Comparison of ENCODE assay signal across 23 cellular contexts in genomic region chr2:96931966-96932365, GRCh38. TPM values are rescaled to one million over a fixed set of nuclear protein-coding genes. Genes with fewer than 3 reads are reported as not detected.
DNase-seq lines count a peak whose midpoint lies in the region; ATAC-seq, FAIRE-seq and TF ChIP-seq lines count a peak whose summit lies in the region.
"Had no signal": no experiment of that assay in that cellular context is flagged by ENCODE, and none has a peak within 500 bp of the region (broad histone marks: within the 10 kb centered on the region; RNA-seq: fewer than 3 reads in every experiment).

No MANE protein-coding gene starts in this region.

- no peaks in the 10 kb centered on the region for H3K27me3 Mint-ChIP-seq in activated CD4-positive, alpha-beta memory T cell treated with anti-CD3 and anti-CD28 coated beads for 36 hours
- H3K27me3 Mint-ChIP-seq: CD4-positive, alpha-beta memory T cell had no signal

- H3K27ac Mint-ChIP-seq in activated CD4-positive, alpha-beta memory T cell treated with anti-CD3 and anti-CD28 coated beads for 36 hours, result no peak overlapping the region
- H3K27ac Mint-ChIP-seq: HFFc6 had no signal

- POLR2A ChIA-PET in K562 (lab: Yijun Ruan, JAX), result no interaction called here
- POLR2A ChIA-PET in activated CD4-positive, alpha-beta memory T cell treated with anti-CD3 and anti-CD28 coated beads for 36 hours (lab: Charles Lee), result no interaction called here

- TF ChIP-seq EP300 in K562 (IDR thresholded peaks at IDR 0.05; ENCODE audit: low read length), result no peak

- no peak overlapping the region for H2AK5ac ChIP-seq in mesenchymal stem cell (ENCODE audit: low read length, severe bottlenecking)

- H3K4ac ChIP-seq in mesenchymal stem cell (ENCODE audit: low read depth in 1 of 2, low read length in 2 of 2), result no peak overlapping the region

- H3K9me1 ChIP-seq in K562 (ENCODE audit: control insufficient read depth, insufficient read depth, low read length), result no peaks in the 10 kb centered on the region

- H3K4me1 Mint-ChIP-seq in activated CD4-positive, alpha-beta memory T cell treated with anti-CD3 and anti-CD28 coated beads for 36 hours (ENCODE audit: low read depth), result peaks cover 2% of the 10 kb centered on the region

- 79 to 85% methylated on average over 7 of the region's 7 CpGs for whole genome bisulfite sequencing in heart right ventricle, 2 donors
- WGBS in K562 (ENCODE audit: insufficient coverage, low coverage, missing lambda C conversion rate), result 36% methylated on average over 7 of the region's 7 CpGs
- 70% methylated on average over 5 of the region's 7 CpGs for WGBS in mesenchymal stem cell

- H4K91ac ChIP-seq in mesenchymal stem cell (ENCODE audit: low read length), result no peak overlapping the region

- TF ChIP-seq CTCF in heart right ventricle (IDR thresholded peaks at IDR 0.05) (no peak), K562 (IDR thresholded peaks at IDR 0.05 in 2 of 3, conservative IDR thresholded peaks at IDR 0.05 in 1 of 3; ENCODE audit: insufficient read depth in 2 of 3, low read depth in 1 of 3, low read length in 3 of 3) (no peak), mucosa of descending colon (IDR thresholded peaks at IDR 0.05) (no peak)

- no peaks in the 10 kb centered on the region for H3K36me3 Mint-ChIP-seq in activated CD4-positive, alpha-beta memory T cell treated with anti-CD3 and anti-CD28 coated beads for 36 hours
- H3K36me3 Mint-ChIP-seq: CD4-positive, alpha-beta memory T cell had no signal

- no peak overlapping the region for H3K4me3 ChIP-seq in heart right ventricle
- no peak overlapping the region for H3K4me3 ChIP-seq in K562
- H3K4me3 ChIP-seq in mucosa of descending colon, result no peak overlapping the region
- H3K4me3 ChIP-seq in mesenchymal stem cell (ENCODE audit: insufficient read depth in 1 of 2, low read depth in 1 of 2, low read length in 2 of 2), result no peak overlapping the region
- H3K4me3 ChIP-seq: SJCRH30 had no signal

- intact Hi-C loops in Right ventricle myocardium inferior (cut with DNase I) (no loop called here), heart right ventricle (cut with DNase I) (no loop called here), K562 (cut with micrococcal nuclease) (no loop called here), mucosa of descending colon (cut with DNase I, micrococcal nuclease) (no loop called here)
- intact Hi-C loops in activated CD4-positive, alpha-beta memory T cell treated with anti-CD3 and anti-CD28 coated beads for 36 hours (cut with micrococcal nuclease), result no loop called here

- H3K79me2 ChIP-seq in K562 (ENCODE audit: control insufficient read depth, insufficient read depth, low read length), result peaks cover 26% of the 10 kb centered on the region; the same call in 2 of the 3 replicates

- H3K27ac ChIP-seq in heart right ventricle, result no peak overlapping the region
- no peak overlapping the region for H3K27ac ChIP-seq in K562 (ENCODE audit: extremely low read depth, low read depth, low read length)
- H3K27ac ChIP-seq in temporal lobe (ENCODE audit: low read depth, low read length), result peak overlapping the region; percentile 38
- H3K27ac ChIP-seq in mesenchymal stem cell (ENCODE audit: low read length, poor library complexity, severe bottlenecking), result no peak overlapping the region
- H3K27ac ChIP-seq: SJCRH30 had no signal

- no peak overlapping the region for H3K18ac ChIP-seq in mesenchymal stem cell (ENCODE audit: low read depth in 1 of 2, low read length in 2 of 2)

- H3K23ac ChIP-seq in mesenchymal stem cell (ENCODE audit: low read length in 2 of 2), result no peak overlapping the region

- H3K9me3 ChIP-seq in heart right ventricle (no peaks in the 10 kb centered on the region), K562 (replicated peaks; ENCODE audit: control insufficient read depth, insufficient read depth, low read depth, low read length) (no peaks in the 10 kb centered on the region), mucosa of descending colon (no peaks in the 10 kb centered on the region), mesenchymal stem cell (ENCODE audit: control insufficient read depth, low read length) (no peaks in the 10 kb centered on the region)
- H3K9me3 ChIP-seq: BE2C, SJCRH30 had no signal

- no peak overlapping the region for H2BK15ac ChIP-seq in mesenchymal stem cell (ENCODE audit: low read depth, poor library complexity, severe bottlenecking)

- TF ChIP-seq RAD21 in K562 (CRISPR knock-in tag; conservative IDR thresholded peaks at IDR 0.05 in 1 of 2, IDR thresholded peaks at IDR 0.05 in 1 of 2), result no peak

- DNase-seq in Right ventricle myocardium inferior (ENCODE audit: missing footprints) (peak; percentile 26), heart right ventricle (no peak), K562 (ENCODE audit: extremely low read depth in 1 of 4, low spot score in 3 of 4) (no peak), mucosa of descending colon (peak in 2 of 3 donors; percentile 8 to 22), mesenchymal stem cell (no peak)
- DNase-seq in activated CD4-positive, alpha-beta memory T cell treated with anti-CD3 and anti-CD28 coated beads for 36 hours, result no peak
- DNase-seq: BE2C; CD4-positive, alpha-beta memory T cell; DMS153; HFFc6; NCI-H1092 treated with DMSO at 0.1 percent for 48 hours; NCI-H146; NCI-H2107; NCI-H226; NCI-H524; PC-3; RPMI8226; SJCRH30 had no signal

- CTCF ChIA-PET in K562 (lab: Yijun Ruan, JAX; ENCODE audit: low intra/inter-chr PET ratio), result no interaction called here
- CTCF ChIA-PET in activated CD4-positive, alpha-beta memory T cell treated with anti-CD3 and anti-CD28 coated beads for 36 hours (lab: Charles Lee), result interaction anchor here (2.1 kb wide), 1 partner anchor 19 kb away, joined by 7 read pairs; no protein-coding TSS in a partner anchor

- H3K27me3 ChIP-seq in heart right ventricle (no peaks in the 10 kb centered on the region), K562 (ENCODE audit: control insufficient read depth in 2 of 2, insufficient read depth in 2 of 2, low read length in 2 of 2) (no peaks in the 10 kb centered on the region), mesenchymal stem cell (ENCODE audit: control insufficient read depth in 1 of 2, insufficient read depth in 1 of 2, low read length in 2 of 2) (peaks cover 35 to 44% of the 10 kb centered on the region in 2 experiments)
- H3K27me3 ChIP-seq: BE2C had no signal

- H2BK120ac ChIP-seq in mesenchymal stem cell (ENCODE audit: low read depth, low read length), result no peak overlapping the region

- in situ Hi-C loops in K562 (cut with MboI), result no loop called here

- no peaks in the 10 kb centered on the region for H3K9me3 Mint-ChIP-seq in activated CD4-positive, alpha-beta memory T cell treated with anti-CD3 and anti-CD28 coated beads for 36 hours
- H3K9me3 Mint-ChIP-seq: CD4-positive, alpha-beta memory T cell; HFFc6 had no signal

- no peaks in the 10 kb centered on the region for H3K79me1 ChIP-seq in mesenchymal stem cell (replicated peaks; ENCODE audit: low read length, poor library complexity, severe bottlenecking)

- no peak overlapping the region for H3K4me3 Mint-ChIP-seq in activated CD4-positive, alpha-beta memory T cell treated with anti-CD3 and anti-CD28 coated beads for 36 hours
- H3K4me3 Mint-ChIP-seq: CD4-positive, alpha-beta memory T cell; HFFc6 had no signal

- no peak for TF ChIP-seq POLR2A in K562 (conservative IDR thresholded peaks at IDR 0.05)

- no peak overlapping the region for H3K14ac ChIP-seq in mesenchymal stem cell (ENCODE audit: low read length in 2 of 2)

- no peak overlapping the region for H2BK5ac ChIP-seq in mesenchymal stem cell (ENCODE audit: low read depth, low read length, poor library complexity, severe bottlenecking)

- H3K36me3 ChIP-seq in heart right ventricle (no peaks in the 10 kb centered on the region), K562 (ENCODE audit: control insufficient read depth, insufficient read depth, low read length) (no peaks in the 10 kb centered on the region), mucosa of descending colon (ENCODE audit: low read depth) (no peaks in the 10 kb centered on the region), mesenchymal stem cell (ENCODE audit: control insufficient read depth in 1 of 2, insufficient read depth in 2 of 2, low read depth in 1 of 2, low read length in 2 of 2) (no peaks in the 10 kb centered on the region)
- H3K36me3 ChIP-seq: BE2C, SJCRH30 had no signal

- peak overlapping the region; percentile 73; the same call in 1 of the 2 replicates for H3K4me2 ChIP-seq in K562 (ENCODE audit: insufficient read depth, low read length)
- no peak overlapping the region for H3K4me2 ChIP-seq in mesenchymal stem cell (ENCODE audit: low read length, poor library complexity, severe bottlenecking)

- no peaks in the 10 kb centered on the region for H4K20me1 ChIP-seq in K562 (replicated peaks; ENCODE audit: control insufficient read depth, insufficient read depth, low read length)

- BruUV-seq in K562 (replicated peaks; lab: Mats Ljungman, UMichigan), result no TSS peak

- H2AFZ ChIP-seq in K562 (ENCODE audit: low read depth, low read length), result no peak overlapping the region
- no peak overlapping the region for H2AFZ ChIP-seq in mesenchymal stem cell (ENCODE audit: low read depth, low read length)

- H3K4me1 ChIP-seq in heart right ventricle (peaks cover 5 to 19% (median 17%) of the 10 kb centered on the region in 9 donors), K562 (replicated peaks in 1 of 2; ENCODE audit: control insufficient read depth in 2 of 2, insufficient read depth in 2 of 2, low read length in 2 of 2) (peaks cover 44 to 49% of the 10 kb centered on the region in 2 experiments; a peak in 4 of 5 replicates), mucosa of descending colon (ENCODE audit: low read depth) (peaks cover 8% of the 10 kb centered on the region), mesenchymal stem cell (ENCODE audit: control insufficient read depth, insufficient read depth, low read depth, low read length) (no peaks in the 10 kb centered on the region)
- H3K4me1 ChIP-seq: BE2C had no signal

- H3K9ac ChIP-seq in K562 (ENCODE audit: insufficient read depth in 1 of 2, low read depth in 2 of 2, low read length in 2 of 2) (peak overlapping the region in 1 of 2 experiments; percentile 70; a peak in 2 of 4 replicates), mesenchymal stem cell (ENCODE audit: low read length) (no peak overlapping the region)

- no peak overlapping the region for H4K8ac ChIP-seq in mesenchymal stem cell (ENCODE audit: low read length)

- ATAC-seq in Right ventricle myocardium inferior (no peak), heart right ventricle (no peak), K562 (no peak), mucosa of descending colon (no peak), HG03095 (IDR thresholded peaks at IDR 0.05; ENCODE audit: unreplicated experiment) (no peak)
- ATAC-seq: PC-3 had no signal

- FAIRE-seq in K562 (lab: Jason Lieb, UNC), result no peak
- FAIRE-seq: GM12891, H54 had no signal

- no peak overlapping the region for H2BK12ac ChIP-seq in mesenchymal stem cell (ENCODE audit: low read length in 2 of 2)

RNA-seq across cellular contexts. Expression of gene FAM178B, which starts 54.4 kb away (rescaled TPM):
- not detected for total RNA-seq in Right ventricle myocardium inferior
- total RNA-seq in heart right ventricle, result 1 to 10 TPM in 2 of 10 donors, under 1 TPM in 7, not detected in 1; 0.30 to 1.3 (median 0.47) TPM
- polyA plus RNA-seq in heart right ventricle, result under 1 TPM; 0.30 to 0.80 TPM
- total RNA-seq in K562 (2011; cell fraction: chromatin; rRNA removed; ENCODE audit: low replicate concordance), result 43.9 and 142 TPM in 2 replicates
- total RNA-seq in K562 (2011; cell fraction: nucleolus; rRNA removed), result 242 and 249 TPM in 2 replicates
- 153 and 176 TPM in 2 replicates for total RNA-seq in K562 (2011; cell fraction: nucleoplasm; rRNA removed)
- 68.1 and 118 TPM in 2 replicates for total RNA-seq in K562 (2014; rRNA removed)
- total RNA-seq in K562 (2014; rRNA removed; fragmentation: Illumina TruSeq; extraction: Trizol), result 10.0 and 20.6 TPM in 2 replicates
- 79.9 and 82.6 TPM in 2 replicates for total RNA-seq in K562 (2015; rRNA removed; fragmentation: Illumina TruSeq; extraction: Trizol)
- total RNA-seq in K562 (2021), result 152 and 177 TPM in 2 replicates
- polyA plus RNA-seq in K562 (2011; rRNA removed), result 68.4 and 788 TPM in 2 replicates
- 415 and 947 TPM in 2 replicates for polyA plus RNA-seq in K562 (2011; cell fraction: cytosol; rRNA removed)
- polyA plus RNA-seq in K562 (2011; cell fraction: nucleus; rRNA removed), result 317 and 745 TPM in 2 replicates
- polyA plus RNA-seq in K562 (2012), result 495 and 1,020 TPM in 2 replicates
- 175 and 265 TPM in 2 replicates for polyA plus RNA-seq in K562 (2014; fragmentation: Illumina TruSeq; extraction: Trizol)
- 10 to 100 TPM; 19.0 to 41.5 TPM for polyA plus RNA-seq in K562 (2014; fragmentation: Nextera tagmentation; extraction: Ambion mirVana)
- 139 and 175 TPM in 2 replicates for polyA plus RNA-seq in K562 (2014; rRNA removed)
- 36.1 and 135 TPM in 2 replicates for polyA minus RNA-seq in K562 (2011; rRNA and poly(A)+ RNA removed)
- polyA minus RNA-seq in K562 (2011; cell fraction: cytosol; rRNA and poly(A)+ RNA removed), result 62.9 and 369 TPM in 2 replicates
- 23.2 and 101 TPM in 2 replicates for polyA minus RNA-seq in K562 (2011; cell fraction: nucleus; rRNA and poly(A)+ RNA removed)
- under 1 TPM; 0.20 to 0.98 (median 0.63) TPM for total RNA-seq in mucosa of descending colon
- total RNA-seq in temporal lobe, result not detected
- polyA plus RNA-seq in mesenchymal stem cell (2013, experiment 1 of 2), result not detected
- polyA plus RNA-seq in mesenchymal stem cell (2013, experiment 2 of 2), result not detected
- under 1 TPM in 1 of 2 experiments, not detected in 1; 0.12 TPM for total RNA-seq in activated CD4-positive, alpha-beta memory T cell treated with anti-CD3 and anti-CD28 coated beads for 36 hours
- total RNA-seq: A172, HFFc6, PC-3 had no signal
- polyA plus RNA-seq: CD4-positive, alpha-beta memory T cell had no signal

Comparison
In these comparisons a context has a peak if more than half of its experiments do, and no peak if none do; other contexts are left out.
1. DNase-seq: peak in Right ventricle myocardium inferior (single experiment) and mucosa of descending colon (2 of 3); none in heart right ventricle (0 of 2), K562 (0 of 4), mesenchymal stem cell (single experiment) and activated CD4-positive, alpha-beta memory T cell treated with anti-CD3 and anti-CD28 coated beads for 36 hours (single experiment).